20 cellular contexts compared by ENCODE assay signal in the genomic region with DNA sequence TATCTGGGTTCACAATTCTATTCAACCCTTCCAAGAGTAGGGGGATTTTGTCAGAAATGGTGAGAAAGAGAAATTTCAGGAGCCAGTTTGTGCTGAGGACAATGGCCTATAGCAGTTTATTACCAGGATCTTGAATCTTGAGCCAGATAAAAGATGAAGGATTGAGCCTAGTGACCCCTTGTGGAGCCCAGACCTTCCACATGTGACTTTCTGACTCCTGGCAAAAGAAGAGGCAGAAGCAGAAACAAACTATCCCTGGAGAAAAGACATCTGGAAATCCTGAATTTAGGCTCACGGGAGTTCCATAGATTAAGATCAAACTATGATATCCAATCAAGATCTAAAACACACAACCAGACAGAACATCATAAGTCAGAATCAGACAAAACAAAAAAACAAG.
A peak's percentile ranks its signal among the peaks of the same experiment; 100 is the strongest.
DNase-seq lines count a peak whose midpoint lies in the region; ATAC-seq and TF ChIP-seq lines count a peak whose summit lies in the region.
"Had no signal": no experiment of that assay in that cellular context is flagged by ENCODE, and none has a peak within 500 bp of the region (broad histone marks: within the 10 kb centered on the region; RNA-seq: fewer than 3 reads in every experiment).

No MANE protein-coding gene starts in this region.

- no peaks in the 10 kb centered on the region for H4K20me1 ChIP-seq in neural cell (ENCODE audit: insufficient read depth)

- no peaks in the 10 kb centered on the region for H3K9me3 ChIP-seq in neural cell (ENCODE audit: low read length)
- H3K9me3 ChIP-seq: MG63 had no signal

- H3K36me3 ChIP-seq in brain microvascular endothelial cell (replicated peaks) (no peaks in the 10 kb centered on the region), neural cell (ENCODE audit: insufficient read depth, low read length) (no peaks in the 10 kb centered on the region)
- H3K36me3 ChIP-seq: adrenal gland, heart right ventricle, MG63 had no signal

- no peak overlapping the region for H3K9ac ChIP-seq in neural cell (ENCODE audit: low read length)

- DNase-seq in EH (ENCODE audit: low read depth) (peak; percentile 2), NCI-H69 (lab: John Stamatoyannopoulos, UW) (peak; percentile 15), brain microvascular endothelial cell (no peak), left lobe of liver (ENCODE audit: low spot score) (no peak), SW 1271 (lab: John Stamatoyannopoulos, UW) (no peak)
- DNase-seq: activated CD8-positive, alpha-beta T cell treated with anti-CD3 and anti-CD28 coated beads for 36 hours; adrenal gland; DMS 273 treated with DMSO at 0.1 percent for 48 hours; heart right ventricle; left ventricle myocardium superior; MG63; NCI-H2107; NCI-H510A; substantia nigra; T-helper 9 cell had no signal

- no peaks in the 10 kb centered on the region for H3K79me2 ChIP-seq in neural cell (replicated peaks; ENCODE audit: insufficient read depth, low read length)

- H3K4me2 ChIP-seq in neural cell (ENCODE audit: low read length): no peak overlapping the region

- H3K4me3 ChIP-seq in brain microvascular endothelial cell (ENCODE audit: low read depth, low read length): no peak overlapping the region
- no peak overlapping the region for H3K4me3 ChIP-seq in neural cell (ENCODE audit: low read length)
- H3K4me3 ChIP-seq: adrenal gland, heart right ventricle, MG63, SK-N-MC had no signal

- H2AFZ ChIP-seq in neural cell (ENCODE audit: low read depth, low read length): no peak overlapping the region

- in situ Hi-C loops in brain microvascular endothelial cell (cut with HindIII; ENCODE audit: low pct_ligation_motif_present, low sequenced_read_pairs): no loop called here

- H3K27me3 ChIP-seq in brain microvascular endothelial cell (replicated peaks): no peaks in the 10 kb centered on the region
- H3K27me3 ChIP-seq in neural cell (ENCODE audit: insufficient read depth, low read depth, low read length): no peaks in the 10 kb centered on the region
- H3K27me3 ChIP-seq: adrenal gland, heart right ventricle, MG63 had no signal

- no peak overlapping the region for H3K27ac ChIP-seq in brain microvascular endothelial cell
- H3K27ac ChIP-seq in neural cell (ENCODE audit: low read length): no peak overlapping the region
- H3K27ac ChIP-seq: adrenal gland, heart right ventricle, SK-N-MC had no signal

- no peak for ATAC-seq in GM21529 (IDR thresholded peaks at IDR 0.05; ENCODE audit: unreplicated experiment)
- no peak for ATAC-seq in GM21447 (IDR thresholded peaks at IDR 0.05; ENCODE audit: unreplicated experiment)
- no peak for ATAC-seq in left lobe of liver
- ATAC-seq: activated CD4-positive, CD25-positive, alpha-beta regulatory T cell treated with anti-CD3 and anti-CD28 coated beads, Interleukin-2, amount 50 U/mL, for 24 hours; activated CD8-positive, alpha-beta T cell treated with anti-CD3 and anti-CD28 coated beads for 36 hours; heart right ventricle; left ventricle myocardium superior had no signal

- H3F3A ChIP-seq in neural cell (ENCODE audit: insufficient read depth, low read length, poor library complexity, severe bottlenecking): no peaks in the 10 kb centered on the region

- TF ChIP-seq RAD21 in neural cell (conservative IDR thresholded peaks at IDR 0.05): no peak

- TF ChIP-seq CTCF in brain microvascular endothelial cell (IDR thresholded peaks at IDR 0.05; ENCODE audit: low read depth, low read length, missing control alignments): peak; percentile 2
- TF ChIP-seq CTCF in neural cell (IDR thresholded peaks at IDR 0.05; ENCODE audit: poor library complexity, severe bottlenecking): peak; percentile 12

- H3K9me2 ChIP-seq in neural cell (ENCODE audit: insufficient read depth, low read length): no peaks in the 10 kb centered on the region

- TF ChIP-seq EP300 in neural cell (conservative IDR thresholded peaks at IDR 0.05; ENCODE audit: poor library complexity, severe bottlenecking): no peak

TF ChIP-seq in neural cell, 6 proteins besides CTCF, POLR2A, EP300 and RAD21:
- no peak for TF ChIP-seq POLR2AphosphoS5 (IDR thresholded peaks at IDR 0.05)
- TF ChIP-seq MXI1 (conservative IDR thresholded peaks at IDR 0.05; ENCODE audit: poor library complexity, severe bottlenecking): no peak
- TF ChIP-seq TAF1 (IDR thresholded peaks at IDR 0.05; ENCODE audit: low read depth): no peak
- TF ChIP-seq SMC3 (conservative IDR thresholded peaks at IDR 0.05; ENCODE audit: poor library complexity): no peak
- no peak for TF ChIP-seq EZH2 (IDR thresholded peaks at IDR 0.05; ENCODE audit: borderline replicate concordance, insufficient read depth, low read length, poor library complexity, severe bottlenecking)

Comparison
In these comparisons a context has a peak if more than half of its experiments do, and no peak if none do; other contexts are left out.
1. DNase-seq: peak in EH (single experiment) and NCI-H69 (single experiment); none in brain microvascular endothelial cell (single experiment), left lobe of liver (single experiment) and SW 1271 (0 of 2).